ENCODE assay signal across 1 cellular context in the genomic region with DNA sequence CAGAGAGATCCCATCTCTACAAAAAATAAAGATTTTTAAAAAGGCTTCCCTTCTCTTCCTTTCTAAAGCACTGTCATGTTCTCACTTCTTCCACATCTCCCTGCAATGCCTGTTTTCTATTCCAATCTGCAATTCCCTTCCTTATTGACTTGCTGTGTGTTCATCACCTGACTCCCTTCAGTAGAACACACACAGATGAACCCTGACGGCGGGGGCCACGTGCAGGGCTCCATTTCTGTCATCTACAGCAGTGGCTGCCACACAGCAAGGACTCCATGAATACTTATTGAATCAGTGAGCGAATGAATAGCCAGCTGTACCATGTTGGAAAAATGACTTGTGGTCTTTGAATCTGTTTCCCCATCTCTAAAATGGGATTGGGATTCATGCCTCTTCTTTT.
TF ChIP-seq lines count a peak whose summit lies in the region.

No MANE protein-coding gene starts in this region.

TF ChIP-seq in IMR-90, 13 proteins besides CTCF, POLR2A, EP300 and RAD21 (continued from another document):
- TF ChIP-seq SMC3 (IDR thresholded peaks at IDR 0.05; ENCODE audit: low read depth, low read length), result no peak
